12 cellular contexts compared by ENCODE assay signal in genomic region chr14:73424453-73424852, GRCh38. TPM values are rescaled to one million over a fixed set of nuclear protein-coding genes. Genes with fewer than 3 reads are reported as not detected.
DNase-seq lines count a peak whose midpoint lies in the region; ATAC-seq, FAIRE-seq and TF ChIP-seq lines count a peak whose summit lies in the region.
"Had no signal": no experiment of that assay in that cellular context is flagged by ENCODE, and none has a peak within 500 bp of the region (broad histone marks: within the 10 kb centered on the region; RNA-seq: fewer than 3 reads in every experiment).

No MANE protein-coding gene starts in this region.

- H3K79me2 ChIP-seq in fibroblast of lung (ENCODE audit: control insufficient read depth, insufficient read depth, low read length) = peaks cover 85% of the 10 kb centered on the region

- no peak overlapping the region for H3K27ac Mint-ChIP-seq in CD4-positive, alpha-beta T cell

- ATAC-seq in CD4-positive, alpha-beta T cell (ENCODE audit: poor library complexity) = no peak
- ATAC-seq: left lobe of liver had no signal

- CTCF ChIA-PET in CD4-positive, alpha-beta T cell (lab: Charles Lee) = no interaction called here

- H3K9ac ChIP-seq in SK-N-MC (ENCODE audit: insufficient read length) (no peak overlapping the region), fibroblast of lung (ENCODE audit: insufficient read depth, low read length) (no peak overlapping the region)

- peak; percentile 62 for FAIRE-seq in GM19239 (lab: Jason Lieb, UNC)

- peaks cover 10% of the 10 kb centered on the region for H3K4me1 ChIP-seq in fibroblast of lung (ENCODE audit: control insufficient read depth, extremely low read depth, insufficient read depth, low read length)

- H3K27ac ChIP-seq in SK-N-MC (peak overlapping the region; percentile 11; the same call in 1 of the 2 replicates), fibroblast of lung (ENCODE audit: insufficient read depth, low read length) (no peak overlapping the region)
- H3K27ac ChIP-seq in CD4-positive, alpha-beta T cell (ENCODE audit: low read depth, low read length) = no peak overlapping the region
- H3K27ac ChIP-seq: thoracic aorta had no signal

- no peak for TF ChIP-seq CTCF in fibroblast of lung (conservative IDR thresholded peaks at IDR 0.05 in 1 of 2, IDR thresholded peaks at IDR 0.05 in 1 of 2; ENCODE audit: low read depth in 1 of 2, low read length in 2 of 2)
- no peak for TF ChIP-seq CTCF in CD4-positive, alpha-beta T cell (IDR thresholded peaks at IDR 0.05)

- POLR2A ChIA-PET in CD4-positive, alpha-beta T cell (lab: Charles Lee) = no interaction called here

- peaks cover 23% of the 10 kb centered on the region for H3K4me1 Mint-ChIP-seq in CD4-positive, alpha-beta T cell (ENCODE audit: low read depth)

- H3K4me3 ChIP-seq in SK-N-MC (no peak overlapping the region), fibroblast of lung (replicated peaks in 1 of 4; ENCODE audit: control extremely low read depth in 1 of 4, insufficient read depth in 1 of 4, low read depth in 3 of 4, low read length in 4 of 4) (no peak overlapping the region)
- H3K4me3 ChIP-seq: thoracic aorta had no signal

- peak overlapping the region; percentile 55 for H3K4me2 ChIP-seq in fibroblast of lung (ENCODE audit: extremely low read depth, insufficient read depth, low read length)

- peaks cover 1% of the 10 kb centered on the region for H4K20me1 ChIP-seq in fibroblast of lung (ENCODE audit: control insufficient read depth, extremely low read depth, insufficient read depth, low read length)

- H3K9me3 ChIP-seq in SK-N-MC (ENCODE audit: low read depth, low read length) (no peaks in the 10 kb centered on the region), fibroblast of lung (ENCODE audit: control insufficient read depth, insufficient read depth, low read depth, low read length) (no peaks in the 10 kb centered on the region)
- no peaks in the 10 kb centered on the region for H3K9me3 ChIP-seq in CD4-positive, alpha-beta T cell (ENCODE audit: control insufficient read depth, low read length)
- H3K9me3 ChIP-seq: thoracic aorta had no signal

- H3K36me3 ChIP-seq in SK-N-MC (ENCODE audit: insufficient read depth, low read length) (peaks cover 9% of the 10 kb centered on the region; the same call in 1 of the 2 replicates), fibroblast of lung (ENCODE audit: control insufficient read depth, insufficient read depth, low read length) (peaks cover 3% of the 10 kb centered on the region)

- H3K9me3 Mint-ChIP-seq in CD4-positive, alpha-beta T cell = no peaks in the 10 kb centered on the region
- H3K9me3 Mint-ChIP-seq: central memory CD8-positive, alpha-beta T cell had no signal

- H3K27me3 ChIP-seq in fibroblast of lung (ENCODE audit: control insufficient read depth, insufficient read depth, low read length) = no peaks in the 10 kb centered on the region
- H3K27me3 ChIP-seq in CD4-positive, alpha-beta T cell (ENCODE audit: control insufficient read depth, insufficient read depth, low read length) = no peaks in the 10 kb centered on the region

- H3K36me3 Mint-ChIP-seq in CD4-positive, alpha-beta T cell (ENCODE audit: low read depth) = peaks cover 30% of the 10 kb centered on the region

- DNase-seq in GM19239 (ENCODE audit: insufficient read length, low spot score) (no peak), SK-N-MC (ENCODE audit: low read depth, low spot score) (no peak), fibroblast of lung (ENCODE audit: low read depth in 2 of 2) (no peak), pulmonary artery endothelial cell (ENCODE audit: low read depth, low spot score) (peak; percentile 72), NCI-H345 (lab: John Stamatoyannopoulos, UW) (no peak), superior temporal gyrus (ENCODE audit: extremely low spot score) (no peak), GM19238 (ENCODE audit: insufficient read length, low spot score) (no peak)
- DNase-seq in CD4-positive, alpha-beta T cell = no peak
- DNase-seq: NCI-H187 treated with DMSO at 0.1 percent for 48 hours had no signal

- no peak overlapping the region for H3K4me3 Mint-ChIP-seq in CD4-positive, alpha-beta T cell
- H3K4me3 Mint-ChIP-seq: central memory CD8-positive, alpha-beta T cell had no signal

- intact Hi-C loops in CD4-positive, alpha-beta T cell (cut with DNase I, micrococcal nuclease) = no loop called here

- H3K27me3 Mint-ChIP-seq in CD4-positive, alpha-beta T cell = no peaks in the 10 kb centered on the region
- H3K27me3 Mint-ChIP-seq: central memory CD8-positive, alpha-beta T cell had no signal

- no peak overlapping the region for H2AFZ ChIP-seq in fibroblast of lung (ENCODE audit: low read length)

RNA-seq across cellular contexts. Expression of gene NUMB, which starts 33.9 kb away (rescaled TPM):
- total RNA-seq in fibroblast of lung (21.3 and 36.0 TPM in 2 replicates), pulmonary artery endothelial cell (45.1 and 46.3 TPM in 2 replicates)
- 107 and 151 TPM in 2 replicates for polyA plus RNA-seq in fibroblast of lung
- polyA plus RNA-seq in fibroblast of lung (2012) = 42.1 and 67.8 TPM in 2 replicates
- polyA minus RNA-seq in fibroblast of lung (ENCODE audit: low replicate concordance) = 210 and 265 TPM in 2 replicates
- 10 to 100 TPM; 27.9 to 31.5 TPM for total RNA-seq in CD4-positive, alpha-beta T cell
